ENCODE assay signal across 10 cellular contexts in genomic region chr2:48113767-48114166, GRCh38.
DNase-seq lines count a peak whose midpoint lies in the region; ATAC-seq and TF ChIP-seq lines count a peak whose summit lies in the region.
"Had no signal": no experiment of that assay in that cellular context is flagged by ENCODE, and none has a peak within 500 bp of the region (broad histone marks: within the 10 kb centered on the region; RNA-seq: fewer than 3 reads in every experiment).

No MANE protein-coding gene starts in this region.

- POLR2A ChIA-PET in activated CD4-positive, alpha-beta T cell treated with anti-CD3 and anti-CD28 coated beads for 36 hours (lab: Charles Lee), result no interaction called here

- in situ Hi-C loops in ACHN (cut with HindIII; ENCODE audit: low pct_ligation_motif_present, low pct_unique_long_range_greater_than_20kb, low sequenced_read_pairs), result no loop called here

- H3K4me3 Mint-ChIP-seq in activated CD4-positive, alpha-beta T cell treated with anti-CD3 and anti-CD28 coated beads for 36 hours, result no peak overlapping the region
- no peak overlapping the region for H3K4me3 Mint-ChIP-seq in stimulated activated effector memory CD8-positive, alpha-beta T cell treated with anti-CD3 and anti-CD28 coated beads, Interleukin-12 subunit alpha, Interleukin-12 subunit beta, amount 100 ng/mL, for 72 hours

- CTCF ChIA-PET in activated CD4-positive, alpha-beta T cell treated with anti-CD3 and anti-CD28 coated beads for 36 hours (lab: Charles Lee), result interaction anchor here (1.0 to 1.9 kb wide), 3 partner anchors 16 to 306 kb away, joined by 3 to 9 read pairs (median 3); no protein-coding TSS in a partner anchor

- TF ChIP-seq CTCF in dorsolateral prefrontal cortex (IDR thresholded peaks at IDR 0.05 in 54 of 56, conservative IDR thresholded peaks at IDR 0.05 in 2 of 56; ENCODE audit: low read depth in 1 of 56, partially characterized antibody in 56 of 56), result no peak

- no peaks in the 10 kb centered on the region for H3K27me3 ChIP-seq in dorsolateral prefrontal cortex
- H3K27me3 ChIP-seq: testis had no signal

- no peak for DNase-seq in activated CD4-positive, alpha-beta T cell treated with anti-CD3 and anti-CD28 coated beads for 36 hours
- DNase-seq in activated CD4-positive, alpha-beta T cell treated with anti-CD3 and anti-CD28 coated beads for 4 hours, result no peak
- DNase-seq in LoVo (ENCODE audit: low spot score) (peak; percentile 31), dorsolateral prefrontal cortex (no peak), ACHN (no peak), pons (ENCODE audit: low spot score) (no peak)
- no peak for DNase-seq in stimulated activated effector memory CD8-positive, alpha-beta T cell treated with anti-CD3 and anti-CD28 coated beads, Interleukin-12 subunit alpha, Interleukin-12 subunit beta, amount 100 ng/mL, for 72 hours (ENCODE audit: low spot score in 2 of 2)
- DNase-seq: NCI-H187 treated with DMSO at 0.1 percent for 48 hours, testis had no signal

- no peaks in the 10 kb centered on the region for H3K9me3 Mint-ChIP-seq in activated CD4-positive, alpha-beta T cell treated with anti-CD3 and anti-CD28 coated beads for 36 hours (ENCODE audit: low read depth)
- H3K9me3 Mint-ChIP-seq in stimulated activated effector memory CD8-positive, alpha-beta T cell treated with anti-CD3 and anti-CD28 coated beads, Interleukin-12 subunit alpha, Interleukin-12 subunit beta, amount 100 ng/mL, for 72 hours, result no peaks in the 10 kb centered on the region

- H3K4me1 Mint-ChIP-seq in activated CD4-positive, alpha-beta T cell treated with anti-CD3 and anti-CD28 coated beads for 36 hours, result peaks cover 24% of the 10 kb centered on the region
- H3K4me1 Mint-ChIP-seq in stimulated activated effector memory CD8-positive, alpha-beta T cell treated with anti-CD3 and anti-CD28 coated beads, Interleukin-12 subunit alpha, Interleukin-12 subunit beta, amount 100 ng/mL, for 72 hours, result peaks cover 30% of the 10 kb centered on the region

- ATAC-seq in activated CD4-positive, alpha-beta T cell treated with anti-CD3 and anti-CD28 coated beads for 36 hours, result no peak
- ATAC-seq in stimulated activated effector memory CD8-positive, alpha-beta T cell treated with anti-CD3 and anti-CD28 coated beads, Interleukin-12 subunit alpha, Interleukin-12 subunit beta, amount 100 ng/mL, for 72 hours, result no peak
- ATAC-seq in GM21717 (IDR thresholded peaks at IDR 0.05; ENCODE audit: unreplicated experiment), result no peak

- no peaks in the 10 kb centered on the region for H3K36me3 Mint-ChIP-seq in activated CD4-positive, alpha-beta T cell treated with anti-CD3 and anti-CD28 coated beads for 36 hours (ENCODE audit: low read depth)
- H3K36me3 Mint-ChIP-seq in stimulated activated effector memory CD8-positive, alpha-beta T cell treated with anti-CD3 and anti-CD28 coated beads, Interleukin-12 subunit alpha, Interleukin-12 subunit beta, amount 100 ng/mL, for 72 hours, result no peaks in the 10 kb centered on the region

- H3K27me3 Mint-ChIP-seq in activated CD4-positive, alpha-beta T cell treated with anti-CD3 and anti-CD28 coated beads for 36 hours, result no peaks in the 10 kb centered on the region

- H3K4me3 ChIP-seq in dorsolateral prefrontal cortex, result no peak overlapping the region
- H3K4me3 ChIP-seq: testis had no signal

- peak overlapping the region; percentile 38 for H3K27ac Mint-ChIP-seq in activated CD4-positive, alpha-beta T cell treated with anti-CD3 and anti-CD28 coated beads for 36 hours
- H3K27ac Mint-ChIP-seq in stimulated activated effector memory CD8-positive, alpha-beta T cell treated with anti-CD3 and anti-CD28 coated beads, Interleukin-12 subunit alpha, Interleukin-12 subunit beta, amount 100 ng/mL, for 72 hours, result peak overlapping the region; percentile 76

- intact Hi-C loops in activated CD4-positive, alpha-beta T cell treated with anti-CD3 and anti-CD28 coated beads for 36 hours (cut with DNase I, micrococcal nuclease), result loop anchor here in 1 of 2 experiments (1.0 kb wide), 1 partner anchor 200 kb away; no protein-coding TSS in a partner anchor
- intact Hi-C loops in dorsolateral prefrontal cortex (cut with DNase I), result no loop called here

- H3K27ac ChIP-seq in dorsolateral prefrontal cortex, result peak overlapping the region in 43 of 59 donors; percentile 1 to 99 (median 96)
- H3K27ac ChIP-seq: testis had no signal
